In genomic region chr6:44078795-44079671, GRCh38 we compare ENCODE assay signal across 8 cellular contexts. TPM values are rescaled to one million over a fixed set of nuclear protein-coding genes. Genes with fewer than 3 reads are reported as not detected.
DNase-seq lines count a peak whose midpoint lies in the region; ATAC-seq and TF ChIP-seq lines count a peak whose summit lies in the region.

No MANE protein-coding gene starts in this region.

- peaks cover 9% of the 10 kb centered on the region for H3K4me1 Mint-ChIP-seq in HFFc6 (ENCODE audit: low read depth)
- peaks cover 24% of the 10 kb centered on the region for H3K4me1 Mint-ChIP-seq in activated CD4-positive, alpha-beta T cell treated with anti-CD3 and anti-CD28 coated beads, Interleukin-2, amount 10 ng/mL, durations not matched to agents 24 days and 14 days
- H3K4me1 Mint-ChIP-seq in naive B cell = peaks cover 6 to 12% (median 8%) of the 10 kb centered on the region in 3 donors

- no peak overlapping the region for H3K4me3 Mint-ChIP-seq in HFFc6
- H3K4me3 Mint-ChIP-seq in activated CD4-positive, alpha-beta T cell treated with anti-CD3 and anti-CD28 coated beads, Interleukin-2, amount 10 ng/mL, durations not matched to agents 24 days and 14 days = no peak overlapping the region
- no peak overlapping the region for H3K4me3 Mint-ChIP-seq in naive B cell

- TF ChIP-seq POLR2A in stomach (IDR thresholded peaks at IDR 0.05) = no peak

- ATAC-seq in naive B cell (ENCODE audit: low read depth in 2 of 2) = peak; percentile 39 to 53

- 39 to 45% methylated on average over 8 of the region's 8 CpGs for WGBS in ectodermal cell, 2 experiments
- 10 to 21% (median 17%) methylated on average over 8 of the region's 8 CpGs for WGBS in stomach, 5 donors

- no peak overlapping the region for H3K27ac Mint-ChIP-seq in HFFc6
- H3K27ac Mint-ChIP-seq in activated CD4-positive, alpha-beta T cell treated with anti-CD3 and anti-CD28 coated beads, Interleukin-2, amount 10 ng/mL, durations not matched to agents 24 days and 14 days = peak overlapping the region; percentile 51
- H3K27ac Mint-ChIP-seq in naive B cell = no peak overlapping the region

- DNase-seq in AG04449 (ENCODE audit: low read depth, low spot score) (no peak), HFFc6 (peak; percentile 57), naive B cell (peak; percentile 64), stomach (peak; percentile 82), NCI-H510A treated with DMSO at 0.1 percent for 48 hours (lab: John Stamatoyannopoulos, UW) (no peak)
- peak; percentile 94 for DNase-seq in activated CD4-positive, alpha-beta T cell treated with anti-CD3 and anti-CD28 coated beads, Interleukin-2, amount 10 ng/mL, durations not matched to agents 24 days and 14 days
- DNase-seq in NK-92 treated with Interleukin-12 subunit alpha and Interleukin-12 subunit beta, amount 100 ng/mL, for 24 hours (lab: John Stamatoyannopoulos, UW) = no peak

- H3K4me1 ChIP-seq in ectodermal cell (ENCODE audit: control insufficient read depth, insufficient read depth, low read length) = peaks cover 42% of the 10 kb centered on the region
- peaks cover 14 to 39% (median 29%) of the 10 kb centered on the region in 4 donors for H3K4me1 ChIP-seq in stomach

- H3K27me3 ChIP-seq in ectodermal cell (ENCODE audit: control insufficient read depth, insufficient read depth, low read length, poor library complexity, severe bottlenecking) (peaks cover 10% of the 10 kb centered on the region), stomach (peaks cover 0 to 26% (median 0%) of the 10 kb centered on the region in 3 donors)

- H3K27me3 Mint-ChIP-seq in HFFc6 (ENCODE audit: insufficient read depth) = no peaks in the 10 kb centered on the region; the same call in 1 of the 2 replicates
- H3K27me3 Mint-ChIP-seq in activated CD4-positive, alpha-beta T cell treated with anti-CD3 and anti-CD28 coated beads, Interleukin-2, amount 10 ng/mL, durations not matched to agents 24 days and 14 days = no peaks in the 10 kb centered on the region
- H3K27me3 Mint-ChIP-seq in naive B cell = peaks cover 14 to 51% (median 46%) of the 10 kb centered on the region in 3 donors

- POLR2A ChIA-PET in AG04449 (lab: Yijun Ruan, JAX) = interaction anchor here (0.5 to 1.5 kb wide), 9 partner anchors 67 to 503 kb away, joined by 3 to 17 read pairs (median 4); partner anchors contain the start of genes HSP90AB1, POLH, VEGFA and XPO5

- H3K9me3 Mint-ChIP-seq in HFFc6 (no peaks in the 10 kb centered on the region), naive B cell (peaks cover 0 to 2% (median 0%) of the 10 kb centered on the region in 7 donors)
- no peaks in the 10 kb centered on the region for H3K9me3 Mint-ChIP-seq in activated CD4-positive, alpha-beta T cell treated with anti-CD3 and anti-CD28 coated beads, Interleukin-2, amount 10 ng/mL, durations not matched to agents 24 days and 14 days

- H3K27ac ChIP-seq in ectodermal cell (ENCODE audit: insufficient read depth, low read depth, low read length, poor library complexity, severe bottlenecking) (peak overlapping the region; percentile 36), stomach (no peak overlapping the region)

- H3K4me3 ChIP-seq in AG04449 (ENCODE audit: low read depth, low read length) = no peak overlapping the region
- no peak overlapping the region for H3K4me3 ChIP-seq in ectodermal cell (ENCODE audit: insufficient read depth, low read depth, low read length)
- no peak overlapping the region for H3K4me3 ChIP-seq in stomach

- intact Hi-C loops in activated CD4-positive, alpha-beta T cell treated with anti-CD3 and anti-CD28 coated beads, Interleukin-2, amount 10 ng/mL, durations not matched to agents 24 days and 14 days (cut with micrococcal nuclease) = loop anchor here (1.0 to 10.0 kb wide), 5 partner anchors 310 to 471 kb away; partner anchors contain the start of gene MAD2L1BP
- intact Hi-C loops in stomach (cut with DNase I; ENCODE audit: low total_unique reads) = loop anchor here (5.0 kb wide), 2 partner anchors 312 to 412 kb away; no protein-coding TSS in a partner anchor

- TF ChIP-seq CTCF in AG04449 (IDR thresholded peaks at IDR 0.05; ENCODE audit: insufficient read depth, low read length, missing control alignments) = peak; percentile 83
- TF ChIP-seq CTCF in HFFc6 (IDR thresholded peaks at IDR 0.05) = peak; percentile 98
- TF ChIP-seq CTCF in stomach (IDR thresholded peaks at IDR 0.05) = peak in 6 of 7 experiments; percentile 48 to 98 (median 92)

- no peaks in the 10 kb centered on the region for H3K36me3 ChIP-seq in ectodermal cell (ENCODE audit: control insufficient read depth, insufficient read depth, low read length)
- no peaks in the 10 kb centered on the region for H3K36me3 ChIP-seq in stomach

- CTCF ChIA-PET in AG04449 (lab: Yijun Ruan, JAX) = interaction anchor here (0.6 to 15.8 kb wide), 71 partner anchors 9 to 572 kb away, joined by 3 to 324 read pairs (median 4); partner anchors contain the start of genes LRRC73, POLH, VEGFA and XPO5

- H3K9me3 ChIP-seq in ectodermal cell (ENCODE audit: control insufficient read depth, low read length) (no peaks in the 10 kb centered on the region), stomach (no peaks in the 10 kb centered on the region)

- H3K36me3 Mint-ChIP-seq in HFFc6 (ENCODE audit: low read depth) (no peaks in the 10 kb centered on the region), naive B cell (no peaks in the 10 kb centered on the region)
- H3K36me3 Mint-ChIP-seq in activated CD4-positive, alpha-beta T cell treated with anti-CD3 and anti-CD28 coated beads, Interleukin-2, amount 10 ng/mL, durations not matched to agents 24 days and 14 days (ENCODE audit: low read depth) = no peaks in the 10 kb centered on the region

- TF ChIP-seq EP300 in stomach (IDR thresholded peaks at IDR 0.05) = no peak

RNA-seq across cellular contexts. Expression of gene MRPL14, which starts 48.2 kb away (rescaled TPM):
- total RNA-seq in HFFc6 (2021; fragmentation: NEBNext Ultra II Directional; extraction: Animal tissue kit (Norgen Biotek cat#: 25700)) = 10 to 100 TPM; 50.9 to 64.2 (median 56.0) TPM
- 65.6 and 67.5 TPM in 2 replicates for total RNA-seq in activated CD4-positive, alpha-beta T cell treated with anti-CD3 and anti-CD28 coated beads, Interleukin-2, amount 10 ng/mL, durations not matched to agents 24 days and 14 days
- 68.6 TPM for polyA plus RNA-seq in ectodermal cell (2013, experiment 1 of 4)
- polyA plus RNA-seq in ectodermal cell (2013, experiment 2 of 4) = 70.6 TPM
- polyA plus RNA-seq in ectodermal cell (2013, experiment 3 of 4) = 60.4 TPM
- polyA plus RNA-seq in ectodermal cell (2013, experiment 4 of 4) = 62.2 TPM
- polyA plus RNA-seq in naive B cell (ENCODE audit: low read depth in 6 of 6) = 10 to 100 TPM; 68.2 to 99.9 (median 85.0) TPM
- total RNA-seq in stomach = 10 to 100 TPM; 17.0 to 59.1 (median 37.3) TPM
- polyA plus RNA-seq in stomach = 10 to 100 TPM; 61.1 to 82.3 (median 78.7) TPM

RNA-seq across cellular contexts. Expression of gene TMEM63B, which starts 48.3 kb away (rescaled TPM):
- 10 to 100 TPM; 38.3 to 55.1 (median 44.7) TPM for total RNA-seq in HFFc6 (2021; fragmentation: NEBNext Ultra II Directional; extraction: Animal tissue kit (Norgen Biotek cat#: 25700))
- total RNA-seq in activated CD4-positive, alpha-beta T cell treated with anti-CD3 and anti-CD28 coated beads, Interleukin-2, amount 10 ng/mL, durations not matched to agents 24 days and 14 days = 17.8 and 19.7 TPM in 2 replicates
- 57.9 TPM for polyA plus RNA-seq in ectodermal cell (2013, experiment 1 of 4)
- 61.8 TPM for polyA plus RNA-seq in ectodermal cell (2013, experiment 2 of 4)
- polyA plus RNA-seq in ectodermal cell (2013, experiment 3 of 4) = 41.3 TPM
- polyA plus RNA-seq in ectodermal cell (2013, experiment 4 of 4) = 47.3 TPM
- polyA plus RNA-seq in naive B cell (ENCODE audit: low read depth in 6 of 6) (1 to 10 TPM in 1 of 6 donors, under 1 TPM in 4, not detected in 1; 0.38 to 1.6 (median 0.50) TPM), stomach (10 to 100 TPM in 2 of 3 donors, 1 to 10 TPM in 1; 5.5 to 16.8 (median 14.8) TPM)
- total RNA-seq in stomach = 10 to 100 TPM; 20.7 to 90.6 (median 57.8) TPM

Comparison
In these comparisons a context has a peak if more than half of its experiments do, and no peak if none do; other contexts are left out.
1. DNase-seq: peak in HFFc6 (single experiment), activated CD4-positive, alpha-beta T cell treated with anti-CD3 and anti-CD28 coated beads, Interleukin-2, amount 10 ng/mL, durations not matched to agents 24 days and 14 days (single experiment), naive B cell (single experiment) and stomach (single experiment); none in AG04449 (single experiment), NK-92 treated with Interleukin-12 subunit alpha and Interleukin-12 subunit beta, amount 100 ng/mL, for 24 hours (single experiment) and NCI-H510A treated with DMSO at 0.1 percent for 48 hours (single experiment).
2. Peak in every context shown above with its lines, with median percentiles within 50 percentile points of each other: CTCF ChIP-seq.